13 cellular contexts compared by ENCODE assay signal in genomic region chr12:57739387-57739786, GRCh38. TPM values are rescaled to one million over a fixed set of nuclear protein-coding genes. Genes with fewer than 3 reads are reported as not detected.
DNase-seq lines count a peak whose midpoint lies in the region; ATAC-seq and TF ChIP-seq lines count a peak whose summit lies in the region.
"Had no signal": no experiment of that assay in that cellular context is flagged by ENCODE, and none has a peak within 500 bp of the region (broad histone marks: within the 10 kb centered on the region; RNA-seq: fewer than 3 reads in every experiment).

No MANE protein-coding gene starts in this region.

- H3K4me3 Mint-ChIP-seq in HFFc6 (peak overlapping the region; percentile 13), CD14-positive monocyte (no peak overlapping the region)
- peak overlapping the region; percentile 9 for H3K4me3 Mint-ChIP-seq in activated naive CD8-positive, alpha-beta T cell treated with anti-CD3 and anti-CD28 coated beads, Interleukin-2, amount 50 U/mL, for 24 hours

- H3K9me3 Mint-ChIP-seq in HFFc6 (no peaks in the 10 kb centered on the region), CD14-positive monocyte (no peaks in the 10 kb centered on the region)
- H3K9me3 Mint-ChIP-seq in activated naive CD8-positive, alpha-beta T cell treated with anti-CD3 and anti-CD28 coated beads, Interleukin-2, amount 50 U/mL, for 24 hours: no peaks in the 10 kb centered on the region

- TF ChIP-seq EP300 in neural cell (conservative IDR thresholded peaks at IDR 0.05; ENCODE audit: poor library complexity, severe bottlenecking): no peak

- H3K4me3 ChIP-seq in neural cell (ENCODE audit: low read length): peak overlapping the region; percentile 88

- intact Hi-C loops in posterior cingulate gyrus (cut with DNase I): loop anchor here (5.0 kb wide), 1 partner anchor 157 kb away; no protein-coding TSS in a partner anchor
- intact Hi-C loops in posterior vena cava (cut with DNase I): no loop called here
- intact Hi-C loops in CD14-positive monocyte (cut with micrococcal nuclease): no loop called here

- H3K27me3 Mint-ChIP-seq in HFFc6 (ENCODE audit: insufficient read depth): peaks cover 34% of the 10 kb centered on the region
- H3K27me3 Mint-ChIP-seq in activated naive CD8-positive, alpha-beta T cell treated with anti-CD3 and anti-CD28 coated beads, Interleukin-2, amount 50 U/mL, for 24 hours: no peaks in the 10 kb centered on the region
- peaks cover 0 to under 1% (median 0%) of the 10 kb centered on the region in 3 donors for H3K27me3 Mint-ChIP-seq in CD14-positive monocyte (ENCODE audit: low read depth in 3 of 3)

- no peak overlapping the region for H3K4me2 ChIP-seq in neural cell (ENCODE audit: low read length)

- H3K27ac ChIP-seq in neural cell (ENCODE audit: low read length): no peak overlapping the region
- H3K27ac ChIP-seq: tibial nerve had no signal

- no peaks in the 10 kb centered on the region for H3K9me3 ChIP-seq in neural cell (ENCODE audit: low read length)
- H3K9me3 ChIP-seq: tibial nerve had no signal

- no peak for ATAC-seq in activated naive CD8-positive, alpha-beta T cell treated with anti-CD3 and anti-CD28 coated beads, Interleukin-2, amount 50 U/mL, for 24 hours

- DNase-seq in NCI-H748 (lab: John Stamatoyannopoulos, UW; ENCODE audit: unreplicated experiment) (peak; percentile 17), NCI-H748 treated with DMSO at 0.1 percent for 48 hours (lab: John Stamatoyannopoulos, UW) (no peak), HFFc6 (no peak), posterior cingulate gyrus (no peak), posterior vena cava (ENCODE audit: low spot score) (no peak), CD14-positive monocyte (ENCODE audit: low spot score) (no peak)
- DNase-seq in activated naive CD8-positive, alpha-beta T cell treated with anti-CD3 and anti-CD28 coated beads, Interleukin-2, amount 50 U/mL, for 24 hours: no peak
- DNase-seq: activated gamma-delta T cell treated with Interleukin-2 at 50 U/mL for 16 hours, dermis blood vessel endothelial cell, GDM1, NCI-H1105 treated with DMSO at 0.1 percent for 48 hours had no signal

- TF ChIP-seq CTCF in HFFc6 (IDR thresholded peaks at IDR 0.05) (no peak), neural cell (IDR thresholded peaks at IDR 0.05; ENCODE audit: poor library complexity, severe bottlenecking) (no peak), CD14-positive monocyte (IDR thresholded peaks at IDR 0.05) (no peak)

- H4K20me1 ChIP-seq in neural cell (ENCODE audit: insufficient read depth): peaks cover 20% of the 10 kb centered on the region

- no peak overlapping the region for H3K27ac Mint-ChIP-seq in HFFc6
- peak overlapping the region; percentile 15 for H3K27ac Mint-ChIP-seq in activated naive CD8-positive, alpha-beta T cell treated with anti-CD3 and anti-CD28 coated beads, Interleukin-2, amount 50 U/mL, for 24 hours
- peak overlapping the region in 1 of 7 donors; percentile 62 for H3K27ac Mint-ChIP-seq in CD14-positive monocyte

- TF ChIP-seq RAD21 in neural cell (conservative IDR thresholded peaks at IDR 0.05): no peak

- no peaks in the 10 kb centered on the region for H3F3A ChIP-seq in neural cell (ENCODE audit: insufficient read depth, low read length, poor library complexity, severe bottlenecking)

- no peaks in the 10 kb centered on the region for H3K79me2 ChIP-seq in neural cell (replicated peaks; ENCODE audit: insufficient read depth, low read length)

- no peak overlapping the region for H2AFZ ChIP-seq in neural cell (ENCODE audit: low read depth, low read length)

- H3K36me3 Mint-ChIP-seq in HFFc6 (ENCODE audit: low read depth): no peaks in the 10 kb centered on the region
- H3K36me3 Mint-ChIP-seq in activated naive CD8-positive, alpha-beta T cell treated with anti-CD3 and anti-CD28 coated beads, Interleukin-2, amount 50 U/mL, for 24 hours (ENCODE audit: low read depth): peaks cover 8% of the 10 kb centered on the region
- peaks cover 13 to 20% of the 10 kb centered on the region in 2 donors for H3K36me3 Mint-ChIP-seq in CD14-positive monocyte

- no peaks in the 10 kb centered on the region for H3K9me2 ChIP-seq in neural cell (ENCODE audit: insufficient read depth, low read length)

- H3K4me1 Mint-ChIP-seq in HFFc6 (ENCODE audit: low read depth) (peaks cover 29% of the 10 kb centered on the region), CD14-positive monocyte (peaks cover 41% of the 10 kb centered on the region)
- peaks cover 45% of the 10 kb centered on the region for H3K4me1 Mint-ChIP-seq in activated naive CD8-positive, alpha-beta T cell treated with anti-CD3 and anti-CD28 coated beads, Interleukin-2, amount 50 U/mL, for 24 hours

- H3K27me3 ChIP-seq in neural cell (ENCODE audit: insufficient read depth, low read depth, low read length): peaks cover 36% of the 10 kb centered on the region

- peaks cover 4% of the 10 kb centered on the region for H3K36me3 ChIP-seq in neural cell (ENCODE audit: insufficient read depth, low read length)
- H3K36me3 ChIP-seq: tibial nerve had no signal

- peak overlapping the region; percentile 95 for H3K9ac ChIP-seq in neural cell (ENCODE audit: low read length)

TF ChIP-seq in neural cell, 6 proteins besides CTCF, POLR2A, EP300 and RAD21:
- no peak for TF ChIP-seq EZH2 (IDR thresholded peaks at IDR 0.05; ENCODE audit: borderline replicate concordance, insufficient read depth, low read length, poor library complexity, severe bottlenecking)
- TF ChIP-seq REST (IDR thresholded peaks at IDR 0.05; ENCODE audit: borderline replicate concordance): no peak
- TF ChIP-seq POLR2AphosphoS5 (IDR thresholded peaks at IDR 0.05): no peak
- no peak for TF ChIP-seq SMC3 (conservative IDR thresholded peaks at IDR 0.05; ENCODE audit: poor library complexity)
- TF ChIP-seq TAF1 (IDR thresholded peaks at IDR 0.05; ENCODE audit: low read depth): no peak
- TF ChIP-seq MXI1 (conservative IDR thresholded peaks at IDR 0.05; ENCODE audit: poor library complexity, severe bottlenecking): no peak

RNA-seq across cellular contexts. Expression of gene AGAP2, which starts 0.8 kb away (rescaled TPM):
- under 1 TPM; 0.14 to 0.18 (median 0.14) TPM for total RNA-seq in HFFc6 (2021; fragmentation: NEBNext Ultra II Directional; extraction: Animal tissue kit (Norgen Biotek cat#: 25700))
- polyA plus RNA-seq in neural cell (19.3 and 24.9 TPM in 2 replicates), CD14-positive monocyte (under 1 TPM; 0.20 to 0.65 TPM)
- polyA minus RNA-seq in neural cell: 33.6 and 34.3 TPM in 2 replicates
- 1 to 10 TPM; 1.8 to 2.2 TPM for total RNA-seq in posterior vena cava

RNA-seq across cellular contexts. Expression of gene TSPAN31, which starts 5.5 kb away (rescaled TPM):
- 10 to 100 TPM; 20.3 to 32.3 (median 24.3) TPM for total RNA-seq in HFFc6 (2021; fragmentation: NEBNext Ultra II Directional; extraction: Animal tissue kit (Norgen Biotek cat#: 25700))
- polyA plus RNA-seq in neural cell (78.1 and 85.3 TPM in 2 replicates), CD14-positive monocyte (10 to 100 TPM; 43.0 to 48.1 TPM)
- 37.5 and 39.0 TPM in 2 replicates for polyA minus RNA-seq in neural cell
- 10 to 100 TPM; 20.1 to 26.3 TPM for total RNA-seq in posterior vena cava

RNA-seq across cellular contexts. Expression of gene CDK4, which starts 12.7 kb away (rescaled TPM):
- total RNA-seq in HFFc6 (2021; fragmentation: NEBNext Ultra II Directional; extraction: Animal tissue kit (Norgen Biotek cat#: 25700)): 100 to 1,000 TPM; 112 to 140 (median 116) TPM
- polyA plus RNA-seq in neural cell (81.3 and 104 TPM in 2 replicates), CD14-positive monocyte (10 to 100 TPM; 27.4 to 38.4 TPM)
- 53.9 and 59.4 TPM in 2 replicates for polyA minus RNA-seq in neural cell
- total RNA-seq in posterior vena cava: 10 to 100 TPM; 65.3 to 66.0 TPM

RNA-seq across cellular contexts. Expression of gene MARCHF9, which starts 15.5 kb away (rescaled TPM):
- total RNA-seq in HFFc6 (2021; fragmentation: NEBNext Ultra II Directional; extraction: Animal tissue kit (Norgen Biotek cat#: 25700)): 1 to 10 TPM in 4 of 6 experiments, under 1 TPM in 2; 0.94 to 3.2 (median 1.2) TPM
- polyA plus RNA-seq in neural cell (34.5 and 47.8 TPM in 2 replicates), CD14-positive monocyte (under 1 TPM; 0.14 to 0.23 TPM)
- polyA minus RNA-seq in neural cell: 23.6 and 29.9 TPM in 2 replicates
- total RNA-seq in posterior vena cava: 1 to 10 TPM; 7.4 to 9.4 TPM

RNA-seq across cellular contexts. Expression of gene CYP27B1, which starts 27.5 kb away (rescaled TPM):
- total RNA-seq in HFFc6 (2021; fragmentation: NEBNext Ultra II Directional; extraction: Animal tissue kit (Norgen Biotek cat#: 25700)): 1 to 10 TPM in 3 of 6 experiments, under 1 TPM in 3; 0.57 to 1.8 (median 0.96) TPM
- polyA plus RNA-seq in neural cell (0.86 and 1.4 TPM in 2 replicates), CD14-positive monocyte (not detected)
- polyA minus RNA-seq in neural cell: not detected in 2 replicates
- 1 to 10 TPM in 1 of 2 donors, under 1 TPM in 1; 0.57 to 1.1 TPM for total RNA-seq in posterior vena cava

Comparison
In these comparisons a context has a peak if more than half of its experiments do, and no peak if none do; other contexts are left out.
1. H3K4me3 Mint-ChIP-seq: peak in HFFc6 (single experiment) and activated naive CD8-positive, alpha-beta T cell treated with anti-CD3 and anti-CD28 coated beads, Interleukin-2, amount 50 U/mL, for 24 hours (single experiment); none in CD14-positive monocyte (0 of 2).